ENCODE assay signal across 1 cellular context in genomic region chr6:63476302-63476701, GRCh38.
TF ChIP-seq lines count a peak whose summit lies in the region.

No MANE protein-coding gene starts in this region.

TF ChIP-seq in GM12878, 131 proteins besides CTCF, POLR2A, EP300 and RAD21 (continued from another document):
- TF ChIP-seq IRF3 (IDR thresholded peaks at IDR 0.05) (no peak), REST (IDR thresholded peaks at IDR 0.05; ENCODE audit: low read depth, low read length) (no peak), DPF2 (IDR thresholded peaks at IDR 0.05) (no peak), SUPT20H (IDR thresholded peaks at IDR 0.05; ENCODE audit: borderline replicate concordance, control insufficient read depth, low read depth, low read length) (no peak)
TF ChIP-seq in GM12878: peak in this region for 0.
